11 cellular contexts compared by ENCODE assay signal in the genomic region with DNA sequence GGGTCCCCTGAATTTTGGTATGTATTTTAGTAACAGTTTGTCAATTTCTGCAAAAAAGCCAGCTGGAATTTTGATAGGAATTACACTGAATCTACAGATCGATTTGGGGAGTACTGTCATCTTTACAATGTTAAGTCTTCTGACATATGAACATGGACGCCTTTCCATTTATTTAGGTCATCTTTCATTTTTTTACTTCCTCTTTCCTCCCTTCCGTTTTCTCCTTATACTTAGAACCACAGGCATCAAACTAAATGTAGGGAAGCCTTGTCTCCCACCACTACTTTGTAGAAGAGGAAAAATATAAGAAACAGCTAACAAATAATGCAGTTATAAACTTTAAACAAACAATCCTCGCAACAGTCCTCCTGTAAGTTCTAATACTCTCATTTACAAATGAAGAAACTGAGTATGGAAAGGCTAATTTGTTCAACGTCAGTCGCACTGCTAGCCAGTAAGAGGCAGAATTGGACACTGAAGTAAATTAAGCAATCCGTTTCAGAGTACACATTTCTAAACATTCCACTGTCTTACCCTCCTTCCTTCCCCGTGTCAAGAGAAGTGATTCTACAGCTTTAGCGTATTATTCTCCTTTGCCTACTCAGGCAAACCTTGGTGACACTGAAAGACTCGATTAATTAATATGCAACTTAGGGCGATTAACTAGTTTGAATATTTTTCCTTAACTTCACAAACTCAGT. TPM values are rescaled to one million over a fixed set of nuclear protein-coding genes. Genes with fewer than 3 reads are reported as not detected.
DNase-seq lines count a peak whose midpoint lies in the region; ATAC-seq, FAIRE-seq and TF ChIP-seq lines count a peak whose summit lies in the region.
"Had no signal": no experiment of that assay in that cellular context is flagged by ENCODE, and none has a peak within 500 bp of the region (broad histone marks: within the 10 kb centered on the region; RNA-seq: fewer than 3 reads in every experiment).

No MANE protein-coding gene starts in this region.

- no peaks in the 10 kb centered on the region for H3K36me3 ChIP-seq in upper lobe of right lung
- H3K36me3 ChIP-seq: neural progenitor cell, thyroid gland had no signal

- intact Hi-C loops in upper lobe of right lung (cut with DNase I): no loop called here

- no peak for ATAC-seq in effector memory CD8-positive, alpha-beta T cell (replicated peaks)
- ATAC-seq in upper lobe of right lung: peak; percentile 76

- peak overlapping the region; percentile 4 for H3K27ac ChIP-seq in upper lobe of right lung
- H3K27ac ChIP-seq: neural progenitor cell, SK-N-MC, thyroid gland had no signal

- H3K9me3 Mint-ChIP-seq in activated naive CD4-positive, alpha-beta T cell treated with anti-CD3 and anti-CD28 coated beads, Interleukin-2, amount 50 U/mL, for 24 hours: no peaks in the 10 kb centered on the region
- H3K9me3 Mint-ChIP-seq in effector memory CD8-positive, alpha-beta T cell: no peaks in the 10 kb centered on the region
- H3K9me3 Mint-ChIP-seq: neural progenitor cell had no signal

- H3K4me3 Mint-ChIP-seq in activated naive CD4-positive, alpha-beta T cell treated with anti-CD3 and anti-CD28 coated beads, Interleukin-2, amount 50 U/mL, for 24 hours: no peak overlapping the region
- H3K4me3 Mint-ChIP-seq in effector memory CD8-positive, alpha-beta T cell: peak overlapping the region; percentile 24 to 62
- H3K4me3 Mint-ChIP-seq: neural progenitor cell had no signal

- H3K4me3 ChIP-seq in upper lobe of right lung: no peak overlapping the region
- H3K4me3 ChIP-seq: neural progenitor cell, SK-N-MC, thyroid gland had no signal

- no peak for TF ChIP-seq CTCF in upper lobe of right lung (IDR thresholded peaks at IDR 0.05)

- DNase-seq in activated naive CD4-positive, alpha-beta T cell treated with anti-CD3 and anti-CD28 coated beads, Interleukin-2, amount 50 U/mL, for 16 hours: no peak
- no peak for DNase-seq in effector memory CD8-positive, alpha-beta T cell
- no peak for DNase-seq in upper lobe of right lung
- no peak for DNase-seq in HTR-8/SVneo (ENCODE audit: insufficient read length, low spot score)
- no peak for DNase-seq in KG1 (lab: John Stamatoyannopoulos, UW)
- DNase-seq: NCI-H226, thyroid gland had no signal

- H3K36me3 Mint-ChIP-seq in activated naive CD4-positive, alpha-beta T cell treated with anti-CD3 and anti-CD28 coated beads, Interleukin-2, amount 50 U/mL, for 24 hours: peaks cover 5% of the 10 kb centered on the region
- peaks cover 41% of the 10 kb centered on the region for H3K36me3 Mint-ChIP-seq in effector memory CD8-positive, alpha-beta T cell (ENCODE audit: insufficient read depth)

- peaks cover 55% of the 10 kb centered on the region for H3K4me1 Mint-ChIP-seq in activated naive CD4-positive, alpha-beta T cell treated with anti-CD3 and anti-CD28 coated beads, Interleukin-2, amount 50 U/mL, for 24 hours
- H3K4me1 Mint-ChIP-seq in effector memory CD8-positive, alpha-beta T cell (ENCODE audit: low read depth in 2 of 2): peaks cover 42 to 51% of the 10 kb centered on the region in 2 donors
- H3K4me1 Mint-ChIP-seq: neural progenitor cell had no signal

- H3K27ac Mint-ChIP-seq in activated naive CD4-positive, alpha-beta T cell treated with anti-CD3 and anti-CD28 coated beads, Interleukin-2, amount 50 U/mL, for 24 hours: peak overlapping the region; percentile 75
- peak overlapping the region; percentile 50 to 67 for H3K27ac Mint-ChIP-seq in effector memory CD8-positive, alpha-beta T cell
- H3K27ac Mint-ChIP-seq: neural progenitor cell had no signal

- peaks cover 45% of the 10 kb centered on the region for H3K4me1 ChIP-seq in upper lobe of right lung
- H3K4me1 ChIP-seq: neural progenitor cell had no signal

- FAIRE-seq in HTR-8/SVneo (lab: Jason Lieb, UNC): no peak
- FAIRE-seq: H1 had no signal

- no peaks in the 10 kb centered on the region for H3K9me3 ChIP-seq in upper lobe of right lung
- H3K9me3 ChIP-seq: thyroid gland had no signal

- no peaks in the 10 kb centered on the region for H3K27me3 Mint-ChIP-seq in activated naive CD4-positive, alpha-beta T cell treated with anti-CD3 and anti-CD28 coated beads, Interleukin-2, amount 50 U/mL, for 24 hours
- H3K27me3 Mint-ChIP-seq in effector memory CD8-positive, alpha-beta T cell: no peaks in the 10 kb centered on the region

- no peaks in the 10 kb centered on the region for H3K27me3 ChIP-seq in upper lobe of right lung
- H3K27me3 ChIP-seq: neural progenitor cell, thyroid gland had no signal

RNA-seq across cellular contexts. Expression of gene RHOA, which starts 25.6 kb away (rescaled TPM):
- 543 TPM for total RNA-seq in upper lobe of right lung

RNA-seq across cellular contexts. Expression of gene TCTA, which starts 26.0 kb away (rescaled TPM):
- 38.1 TPM for total RNA-seq in upper lobe of right lung

RNA-seq across cellular contexts. Expression of gene GPX1, which starts 28.1 kb away (rescaled TPM):
- total RNA-seq in upper lobe of right lung: 415 TPM

RNA-seq across cellular contexts. Expression of gene AMT, which starts 36.1 kb away (rescaled TPM):
- total RNA-seq in upper lobe of right lung: 9.0 TPM

RNA-seq across cellular contexts. Expression of gene NICN1, which starts 42.9 kb away (rescaled TPM):
- 23.1 TPM for total RNA-seq in upper lobe of right lung
